ENCODE assay signal across 18 cellular contexts in the genomic region with DNA sequence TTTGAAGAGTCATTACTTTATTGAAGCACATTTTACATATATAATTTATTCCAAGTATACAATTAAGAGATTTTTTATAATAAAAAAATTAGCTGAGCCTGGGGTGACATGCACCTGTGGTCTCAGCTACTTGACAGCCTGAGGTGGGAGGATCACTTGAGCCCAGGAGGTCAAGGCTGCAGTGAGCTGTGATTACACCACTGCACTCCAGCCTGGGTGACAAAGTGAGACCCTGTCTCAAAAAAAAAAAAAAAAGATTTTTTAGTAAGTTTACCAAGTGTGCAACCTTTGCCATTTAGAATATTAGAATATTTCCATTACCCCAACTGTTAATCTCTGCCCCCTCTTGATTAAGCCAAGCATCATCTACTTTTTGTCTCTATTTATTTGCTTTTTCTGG.
DNase-seq lines count a peak whose midpoint lies in the region; ATAC-seq, FAIRE-seq and TF ChIP-seq lines count a peak whose summit lies in the region.
"Had no signal": no experiment of that assay in that cellular context is flagged by ENCODE, and none has a peak within 500 bp of the region (broad histone marks: within the 10 kb centered on the region; RNA-seq: fewer than 3 reads in every experiment).

No MANE protein-coding gene starts in this region.

- H3K9me2 ChIP-seq in Loucy (replicated peaks; ENCODE audit: low read depth, low read length) = no peaks in the 10 kb centered on the region

- H3K9ac ChIP-seq in Loucy (ENCODE audit: low read depth, low read length, poor library complexity, severe bottlenecking) (peak overlapping the region; percentile 16), astrocyte (ENCODE audit: low read length) (no peak overlapping the region), smooth muscle cell (ENCODE audit: low read depth) (no peak overlapping the region)

- H3K27me3 ChIP-seq in Loucy (ENCODE audit: insufficient read depth, low read length, poor library complexity, severe bottlenecking) (no peaks in the 10 kb centered on the region), astrocyte (ENCODE audit: insufficient read depth, low read length) (no peaks in the 10 kb centered on the region), smooth muscle cell (ENCODE audit: low read depth) (no peaks in the 10 kb centered on the region), aorta (ENCODE audit: control insufficient read depth in 1 of 2, insufficient read depth in 2 of 2, low read length in 1 of 2) (no peaks in the 10 kb centered on the region)

- DNase-seq in astrocyte (ENCODE audit: low read depth) (no peak), smooth muscle cell (lab: John Stamatoyannopoulos, UW; ENCODE audit: unreplicated experiment) (no peak), HT-29 (ENCODE audit: low spot score) (no peak), aorta (no peak), DMS53 (lab: John Stamatoyannopoulos, UW) (no peak)
- DNase-seq: C1 segment of cervical spinal cord; CD4-positive, alpha-beta memory T cell; DMS153; DND-41; HCEC 1CT; HFFc6 had no signal

- H3K4me2 ChIP-seq in Loucy (ENCODE audit: low read depth, low read length, poor library complexity, severe bottlenecking) = no peak overlapping the region
- H3K4me2 ChIP-seq in astrocyte (ENCODE audit: low read length) = no peak overlapping the region
- H3K4me2 ChIP-seq in smooth muscle cell = no peak overlapping the region

- H3K4me3 ChIP-seq in Loucy (ENCODE audit: low read length, poor library complexity, severe bottlenecking) = no peak overlapping the region
- H3K4me3 ChIP-seq in astrocyte (ENCODE audit: insufficient read depth, low read depth, low read length) = no peak overlapping the region
- no peak overlapping the region for H3K4me3 ChIP-seq in mesodermal cell (ENCODE audit: extremely low read depth, insufficient read depth, low read length, poor library complexity, severe bottlenecking)
- H3K4me3 ChIP-seq in smooth muscle cell = no peak overlapping the region
- H3K4me3 ChIP-seq in aorta (ENCODE audit: low read length in 2 of 2) = no peak overlapping the region

- H3K27ac ChIP-seq in astrocyte (ENCODE audit: low read depth, low read length) (no peak overlapping the region), mesodermal cell (ENCODE audit: low read depth, low read length, severe bottlenecking) (peak overlapping the region; percentile 89), smooth muscle cell (ENCODE audit: low read depth) (peak overlapping the region; percentile 76), aorta (ENCODE audit: low read depth in 1 of 2, low read length in 2 of 2) (no peak overlapping the region)

- no peak for FAIRE-seq in astrocyte (lab: Jason Lieb, UNC)
- FAIRE-seq: A204.1, D721Med, GM12892, HTR-8/SVneo had no signal

- H3K4me1 Mint-ChIP-seq in astrocyte (ENCODE audit: low read depth, unreplicated experiment) = peaks cover 37% of the 10 kb centered on the region
- H3K4me1 Mint-ChIP-seq: B cell had no signal

- no peaks in the 10 kb centered on the region for H3K27me3 Mint-ChIP-seq in astrocyte (ENCODE audit: low read depth, unreplicated experiment)

- H3K9me3 Mint-ChIP-seq in astrocyte (ENCODE audit: unreplicated experiment) = peaks cover 11% of the 10 kb centered on the region

- H2AFZ ChIP-seq in Loucy (ENCODE audit: low read length) (no peak overlapping the region), astrocyte (ENCODE audit: low read depth, low read length) (no peak overlapping the region), smooth muscle cell (ENCODE audit: low read depth) (no peak overlapping the region)

- H3K4me1 ChIP-seq in Loucy (ENCODE audit: insufficient read depth, low read length, poor library complexity, severe bottlenecking) = peaks cover 20% of the 10 kb centered on the region
- H3K4me1 ChIP-seq in astrocyte (ENCODE audit: insufficient read depth, low read length) = peaks cover 13% of the 10 kb centered on the region
- H3K4me1 ChIP-seq in mesodermal cell (ENCODE audit: control insufficient read depth, insufficient read depth, low read length, poor library complexity, severe bottlenecking) = peaks cover 43% of the 10 kb centered on the region
- H3K4me1 ChIP-seq in smooth muscle cell (ENCODE audit: low read depth) = peaks cover 22% of the 10 kb centered on the region
- no peaks in the 10 kb centered on the region for H3K4me1 ChIP-seq in aorta (ENCODE audit: control insufficient read depth in 1 of 2, insufficient read depth in 2 of 2, low read length in 2 of 2)

- H3K36me3 ChIP-seq in Loucy (ENCODE audit: insufficient read depth, low read length) (no peaks in the 10 kb centered on the region), astrocyte (ENCODE audit: insufficient read depth, low read length) (no peaks in the 10 kb centered on the region), mesodermal cell (ENCODE audit: control insufficient read depth, insufficient read depth, low read length) (no peaks in the 10 kb centered on the region), smooth muscle cell (ENCODE audit: low read depth) (no peaks in the 10 kb centered on the region), aorta (ENCODE audit: control insufficient read depth in 1 of 2, insufficient read depth in 2 of 2, low read length in 1 of 2) (no peaks in the 10 kb centered on the region)

- H3K36me3 Mint-ChIP-seq in astrocyte (ENCODE audit: low read depth, unreplicated experiment) = peaks cover 3% of the 10 kb centered on the region

- H3F3A ChIP-seq in Loucy (ENCODE audit: low read depth) (no peaks in the 10 kb centered on the region), smooth muscle cell (ENCODE audit: low read depth) (peaks cover 13% of the 10 kb centered on the region)

- H3K27ac Mint-ChIP-seq in astrocyte (ENCODE audit: unreplicated experiment) = peak overlapping the region; percentile 91
- H3K27ac Mint-ChIP-seq: B cell; CD4-positive, alpha-beta memory T cell; HFFc6 had no signal

- H4K20me1 ChIP-seq in Loucy (ENCODE audit: insufficient read depth, low read length, poor library complexity, severe bottlenecking) (no peaks in the 10 kb centered on the region), astrocyte (ENCODE audit: insufficient read depth, low read length) (no peaks in the 10 kb centered on the region), smooth muscle cell (ENCODE audit: low read depth) (no peaks in the 10 kb centered on the region)

- H3K9me3 ChIP-seq in Loucy (ENCODE audit: insufficient read depth, low read depth, low read length) (no peaks in the 10 kb centered on the region), astrocyte (ENCODE audit: insufficient read depth, low read depth, low read length) (peaks cover 12% of the 10 kb centered on the region), mesodermal cell (ENCODE audit: control insufficient read depth, low read length) (peaks cover 16% of the 10 kb centered on the region), smooth muscle cell (replicated peaks; ENCODE audit: low read depth) (no peaks in the 10 kb centered on the region), aorta (ENCODE audit: control insufficient read depth, low read length) (no peaks in the 10 kb centered on the region)

- ATAC-seq in aorta (ENCODE audit: low FRiP score) = no peak

- H3K79me2 ChIP-seq in Loucy (ENCODE audit: insufficient read depth, low read length) (no peaks in the 10 kb centered on the region), astrocyte (ENCODE audit: insufficient read depth, low read length) (no peaks in the 10 kb centered on the region), smooth muscle cell (ENCODE audit: low read depth) (no peaks in the 10 kb centered on the region)

- TF ChIP-seq CTCF in Loucy (conservative IDR thresholded peaks at IDR 0.05; ENCODE audit: low read length) (no peak), astrocyte (IDR thresholded peaks at IDR 0.05; ENCODE audit: insufficient read depth, low read depth, low read length) (no peak), smooth muscle cell (IDR thresholded peaks at IDR 0.05; ENCODE audit: borderline replicate concordance, insufficient read depth, poor library complexity, severe bottlenecking) (no peak)

- H3K4me3 Mint-ChIP-seq in astrocyte (ENCODE audit: unreplicated experiment) = no peak overlapping the region
- H3K4me3 Mint-ChIP-seq: B cell; CD4-positive, alpha-beta memory T cell; HFFc6 had no signal

- intact Hi-C loops in aorta (cut with DNase I) = no loop called here

Comparison
In these comparisons a context has a peak if more than half of its experiments do, and no peak if none do; other contexts are left out.
1. H3K27ac ChIP-seq: peak in mesodermal cell (single experiment) and smooth muscle cell (single experiment); none in astrocyte (single experiment) and aorta (0 of 2).